Comparison of ENCODE assay signal across 28 cellular contexts in the genomic region with DNA sequence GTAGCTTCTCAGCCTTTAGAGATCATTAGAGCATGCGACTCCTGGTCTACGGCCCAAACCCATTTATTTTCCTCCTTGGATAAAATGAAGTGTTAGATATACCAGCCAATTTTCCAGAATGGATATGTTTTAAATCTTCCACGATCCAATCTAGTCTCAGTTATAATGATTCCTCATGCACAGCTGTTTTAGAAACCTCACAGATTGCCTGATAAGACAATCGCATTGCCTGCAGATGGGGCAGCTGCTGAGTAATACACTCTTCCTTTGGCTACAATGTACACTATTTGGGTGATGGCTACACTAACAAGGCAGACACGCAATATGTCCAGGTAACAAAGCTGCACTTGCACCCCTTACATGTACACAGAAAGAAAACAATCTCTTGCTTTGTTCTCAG.
"Had no signal": no experiment of that assay in that cellular context is flagged by ENCODE, and none has a peak within 500 bp of the region (broad histone marks: within the 10 kb centered on the region; RNA-seq: fewer than 3 reads in every experiment).

No MANE protein-coding gene starts in this region.

- H3K36me3 ChIP-seq: stomach, suprapubic skin, thoracic aorta, thyroid gland, tibial artery, tibial nerve, transverse colon, upper lobe of left lung, upper lobe of right lung, uterus, vagina had no signal

- H3K4me3 Mint-ChIP-seq: stimulated activated effector memory CD8-positive, alpha-beta T cell treated with anti-CD3 and anti-CD28 coated beads, Interleukin-12 subunit alpha, Interleukin-12 subunit beta, amount 100 ng/mL, for 72 hours; stimulated activated memory B cell treated with anti-CD40 and anti-IgM and Interleukin-4, amounts not matched to agents 10 μg/mL and 1 μg/mL and 100 μg/mL, for 72 hours; stimulated activated naive B cell treated with anti-CD40 and anti-IgM and Interleukin-4, amounts not matched to agents 10 μg/mL and 1 μg/mL and 100 μg/mL, for 72 hours; stimulated activated naive CD8-positive, alpha-beta T cell treated with anti-CD3 and anti-CD28 coated beads, Interleukin-15, amount 100 ng/mL, for 72 hours; stimulated activated naive CD8-positive, alpha-beta T cell treated with anti-CD3 and anti-CD28 coated beads, Interleukin-15, Interleukin-2, amounts not matched to agents 100 ng/mL and 50 ng/mL, for 24 hours; type B pancreatic cell had no signal

- DNase-seq: stimulated activated CD4-positive, alpha-beta T cell treated with anti-CD3 and anti-CD28 coated beads, Interleukin-2, amount 100 ng/mL, for 48 hours; stimulated activated CD4-positive, alpha-beta T cell treated with anti-CD3 and anti-CD28 coated beads, Interleukin-4, amount 100 ng/mL, for 1 hour; stimulated activated CD4-positive, alpha-beta T cell treated with anti-CD3 and anti-CD28 coated beads, Interleukin-4, amount 100 ng/mL, for 24 hours; stimulated activated CD4-positive, alpha-beta T cell treated with anti-CD3 and anti-CD28 coated beads, Interleukin-4, amount 100 ng/mL, for 4 hours; stimulated activated CD8-positive, alpha-beta memory T cell treated with anti-CD3 and anti-CD28 coated beads, Interleukin-4, amount 100 ng/mL, for 48 hours; stimulated activated naive B cell treated with anti-CD40 and anti-IgM and Interleukin-4, amounts not matched to agents 10 μg/mL and 1 μg/mL and 100 μg/mL, for 72 hours; stimulated activated naive CD4-positive, alpha-beta T cell; stimulated activated naive CD4-positive, alpha-beta T cell treated with Interleukin-2 at 50 U/mL for 16 hours; stimulated activated naive CD8-positive, alpha-beta T cell treated with anti-CD3 and anti-CD28 coated beads, Interleukin-15, amount 100 ng/mL, for 72 hours; stimulated activated naive CD8-positive, alpha-beta T cell treated with anti-CD3 and anti-CD28 coated beads, Interleukin-15, Interleukin-2, amounts not matched to agents 100 U/mL and 50 U/mL, for 24 hours; stomach; substantia nigra; testis; thyroid gland; tibial artery; transverse colon; trophoblast cell; upper lobe of left lung; upper lobe of right lung; uterus had no signal

- H3K27ac ChIP-seq: stomach, suprapubic skin, testis, thoracic aorta, thyroid gland, tibial artery, tibial nerve, transverse colon, upper lobe of left lung, upper lobe of right lung, uterus, vagina had no signal

- ATAC-seq: stimulated activated effector memory CD8-positive, alpha-beta T cell treated with anti-CD3 and anti-CD28 coated beads, Interleukin-12 subunit alpha, Interleukin-12 subunit beta, amount 100 ng/mL, for 72 hours; stimulated activated memory B cell treated with anti-CD40 and anti-IgM and Interleukin-4, amounts not matched to agents 10 μg/mL and 1 μg/mL and 100 μg/mL, for 72 hours; stimulated activated naive CD8-positive, alpha-beta T cell treated with anti-CD3 and anti-CD28 coated beads, Interleukin-15, amount 100 ng/mL, for 72 hours; stimulated activated naive CD8-positive, alpha-beta T cell treated with anti-CD3 and anti-CD28 coated beads, Interleukin-15, Interleukin-2, amounts not matched to agents 100 U/mL and 50 U/mL, for 24 hours; upper lobe of right lung had no signal

- H3K4me1 Mint-ChIP-seq: stimulated activated effector memory CD8-positive, alpha-beta T cell treated with anti-CD3 and anti-CD28 coated beads, Interleukin-12 subunit alpha, Interleukin-12 subunit beta, amount 100 ng/mL, for 72 hours; stimulated activated memory B cell treated with anti-CD40 and anti-IgM and Interleukin-4, amounts not matched to agents 10 μg/mL and 1 μg/mL and 100 μg/mL, for 72 hours; stimulated activated naive CD8-positive, alpha-beta T cell treated with anti-CD3 and anti-CD28 coated beads, Interleukin-15, amount 100 ng/mL, for 72 hours had no signal

- H3K9me3 ChIP-seq: stomach, suprapubic skin, testis, thoracic aorta, thyroid gland, tibial artery, transverse colon, upper lobe of left lung, upper lobe of right lung, uterus, vagina had no signal

- H3K27me3 Mint-ChIP-seq: stimulated activated memory B cell treated with anti-CD40 and anti-IgM and Interleukin-4, amounts not matched to agents 10 μg/mL and 1 μg/mL and 100 μg/mL, for 72 hours; stimulated activated naive CD8-positive, alpha-beta T cell treated with anti-CD3 and anti-CD28 coated beads, Interleukin-15, amount 100 ng/mL, for 72 hours; stimulated activated naive CD8-positive, alpha-beta T cell treated with anti-CD3 and anti-CD28 coated beads, Interleukin-15, Interleukin-2, amounts not matched to agents 100 ng/mL and 50 ng/mL, for 24 hours had no signal

- H3K9me3 Mint-ChIP-seq: stimulated activated effector memory CD8-positive, alpha-beta T cell treated with anti-CD3 and anti-CD28 coated beads, Interleukin-12 subunit alpha, Interleukin-12 subunit beta, amount 100 ng/mL, for 72 hours; stimulated activated memory B cell treated with anti-CD40 and anti-IgM and Interleukin-4, amounts not matched to agents 10 μg/mL and 1 μg/mL and 100 μg/mL, for 72 hours; stimulated activated naive B cell treated with anti-CD40 and anti-IgM and Interleukin-4, amounts not matched to agents 10 μg/mL and 1 μg/mL and 100 μg/mL, for 72 hours; type B pancreatic cell had no signal

- H3K27ac Mint-ChIP-seq: stimulated activated effector memory CD8-positive, alpha-beta T cell treated with anti-CD3 and anti-CD28 coated beads, Interleukin-12 subunit alpha, Interleukin-12 subunit beta, amount 100 ng/mL, for 72 hours; stimulated activated memory B cell treated with anti-CD40 and anti-IgM and Interleukin-4, amounts not matched to agents 10 μg/mL and 1 μg/mL and 100 μg/mL, for 72 hours; stimulated activated naive B cell treated with anti-CD40 and anti-IgM and Interleukin-4, amounts not matched to agents 10 μg/mL and 1 μg/mL and 100 μg/mL, for 72 hours; stimulated activated naive CD8-positive, alpha-beta T cell treated with anti-CD3 and anti-CD28 coated beads, Interleukin-15, amount 100 ng/mL, for 72 hours; stimulated activated naive CD8-positive, alpha-beta T cell treated with anti-CD3 and anti-CD28 coated beads, Interleukin-15, Interleukin-2, amounts not matched to agents 100 ng/mL and 50 ng/mL, for 24 hours; type B pancreatic cell had no signal

- H3K36me3 Mint-ChIP-seq: stimulated activated effector memory CD8-positive, alpha-beta T cell treated with anti-CD3 and anti-CD28 coated beads, Interleukin-12 subunit alpha, Interleukin-12 subunit beta, amount 100 ng/mL, for 72 hours; stimulated activated memory B cell treated with anti-CD40 and anti-IgM and Interleukin-4, amounts not matched to agents 10 μg/mL and 1 μg/mL and 100 μg/mL, for 72 hours; stimulated activated naive B cell treated with anti-CD40 and anti-IgM and Interleukin-4, amounts not matched to agents 10 μg/mL and 1 μg/mL and 100 μg/mL, for 72 hours; type B pancreatic cell had no signal

- H3K4me1 ChIP-seq: stomach, suprapubic skin, testis, thyroid gland, tibial artery, tibial nerve, transverse colon, upper lobe of left lung, upper lobe of right lung, uterus had no signal

- H3K27me3 ChIP-seq: suprapubic skin, testis, thyroid gland, tibial artery, tibial nerve, transverse colon, upper lobe of left lung, upper lobe of right lung, uterus, vagina had no signal

- H3K4me3 ChIP-seq: stomach, suprapubic skin, testis, thoracic aorta, thyroid gland, tibial artery, tibial nerve, transverse colon, upper lobe of left lung, upper lobe of right lung, uterus, vagina had no signal
